In genomic region chr17:46876353-46876887, GRCh38 we compare ENCODE assay signal across 10 cellular contexts. TPM values are rescaled to one million over a fixed set of nuclear protein-coding genes. Genes with fewer than 3 reads are reported as not detected.
A peak's percentile ranks its signal among the peaks of the same experiment; 100 is the strongest.
DNase-seq lines count a peak whose midpoint lies in the region; TF ChIP-seq lines count a peak whose summit lies in the region.
"Had no signal": no experiment of that assay in that cellular context is flagged by ENCODE, and none has a peak within 500 bp of the region (broad histone marks: within the 10 kb centered on the region; RNA-seq: fewer than 3 reads in every experiment).

No MANE protein-coding gene starts in this region.

- H3K4me1 ChIP-seq in spleen (peaks cover 4 to 32% (median 21%) of the 10 kb centered on the region in 6 donors), SJCRH30 (no peaks in the 10 kb centered on the region)

- no peak for TF ChIP-seq CTCF in spleen (IDR thresholded peaks at IDR 0.05 in 8 of 11, conservative IDR thresholded peaks at IDR 0.05 in 3 of 11)

- 82 to 92% (median 84%) methylated on average over 6 to 12 of the region's 12 CpGs for WGBS in spleen, 5 donors

- peak; percentile 72 to 74 for DNase-seq in SHP77 (lab: John Stamatoyannopoulos, UW)
- DNase-seq in SHP77 treated with DMSO at 0.1 percent for 48 hours (lab: John Stamatoyannopoulos, UW) = no peak
- DNase-seq in NCI-H2081 (lab: John Stamatoyannopoulos, UW) = peak; percentile 82 to 94
- peak; percentile 81 for DNase-seq in cerebellum (ENCODE audit: low spot score)
- peak; percentile 74 for DNase-seq in spleen
- no peak for DNase-seq in hepatic stellate cell (ENCODE audit: low spot score)
- no peak for DNase-seq in NCI-H226
- DNase-seq in SJCRH30 = no peak

- H3K9me3 ChIP-seq in spleen = no peaks in the 10 kb centered on the region
- no peaks in the 10 kb centered on the region for H3K9me3 ChIP-seq in SJCRH30 (replicated peaks)

- no peak for TF ChIP-seq POLR2A in spleen (IDR thresholded peaks at IDR 0.05)

- H3K27me3 ChIP-seq in spleen (replicated peaks in 1 of 7) (no peaks in the 10 kb centered on the region), SJCRH30 (peaks cover 7% of the 10 kb centered on the region)

- intact Hi-C loops in spleen (cut with DNase I; ENCODE audit: low total_unique reads) = no loop called here

- H3K36me3 ChIP-seq in spleen (no peaks in the 10 kb centered on the region), SJCRH30 (no peaks in the 10 kb centered on the region)

- H3K27ac ChIP-seq in spleen (peak overlapping the region in 1 of 8 donors; percentile 76), SJCRH30 (no peak overlapping the region)

- no peak overlapping the region for H3K4me3 ChIP-seq in spleen
- H3K4me3 ChIP-seq in SJCRH30 = no peak overlapping the region

RNA-seq across cellular contexts. Expression of gene WNT9B, which starts 25.0 kb away (rescaled TPM):
- total RNA-seq in cerebellum (4.1 TPM), spleen (10 to 100 TPM in 1 of 7 donors, 1 to 10 TPM in 2, under 1 TPM in 4; 0.66 to 13.4 (median 0.80) TPM)
- polyA plus RNA-seq in spleen = under 1 TPM; 0.03 to 0.29 (median 0.11) TPM
- total RNA-seq in SJCRH30 (2014; rRNA removed; shearing (Covaris generic)) = not detected in 2 replicates
- total RNA-seq: CD4-positive, CD25-positive, alpha-beta regulatory T cell had no signal
- polyA plus RNA-seq: CD4-positive, CD25-positive, alpha-beta regulatory T cell; neural cell had no signal

RNA-seq across cellular contexts. Expression of gene GOSR2, which starts 46.5 kb away (rescaled TPM):
- total RNA-seq in cerebellum (44.0 TPM), spleen (100 to 1,000 TPM in 1 of 7 donors, 10 to 100 TPM in 6; 63.7 to 114 (median 87.2) TPM)
- polyA plus RNA-seq in spleen = 10 to 100 TPM; 19.2 to 35.2 (median 19.8) TPM
- total RNA-seq in SJCRH30 (2014; rRNA removed; shearing (Covaris generic)) = 45.4 and 48.9 TPM in 2 replicates

RNA-seq across cellular contexts. Expression of gene WNT3, which starts 57.9 kb away (rescaled TPM):
- total RNA-seq in cerebellum = 12.3 TPM
- total RNA-seq in spleen = under 1 TPM; 0.32 to 0.94 (median 0.66) TPM
- under 1 TPM; 0.63 to 0.74 (median 0.67) TPM for polyA plus RNA-seq in spleen
- 10.8 and 11.9 TPM in 2 replicates for total RNA-seq in SJCRH30 (2014; rRNA removed; shearing (Covaris generic))
- total RNA-seq: CD4-positive, CD25-positive, alpha-beta regulatory T cell had no signal
- polyA plus RNA-seq: CD4-positive, CD25-positive, alpha-beta regulatory T cell had no signal

Comparison
In these comparisons a context has a peak if more than half of its experiments do, and no peak if none do; other contexts are left out.
1. DNase-seq: peak in SHP77 (2 of 2), NCI-H2081 (2 of 2), cerebellum (single experiment) and spleen (single experiment); none in SHP77 treated with DMSO at 0.1 percent for 48 hours (single experiment), hepatic stellate cell (single experiment), NCI-H226 (single experiment) and SJCRH30 (0 of 2).